Comparison of ENCODE assay signal across 8 cellular contexts in genomic region chr6:149032599-149033405, GRCh38.
DNase-seq lines count a peak whose midpoint lies in the region; ATAC-seq and TF ChIP-seq lines count a peak whose summit lies in the region.

No MANE protein-coding gene starts in this region.

- peak overlapping the region; percentile 88 for H3K4me2 ChIP-seq in osteoblast (ENCODE audit: insufficient read depth, low read length)

- peak overlapping the region; percentile 98 for H3K27ac Mint-ChIP-seq in T-helper 17 cell

- peak overlapping the region; percentile 69 for H2AFZ ChIP-seq in osteoblast (ENCODE audit: low read length)

- DNase-seq in activated naive CD4-positive, alpha-beta T cell treated with Interleukin-2 at 50 U/mL for 16 hours: peak; percentile 75
- DNase-seq in activated naive CD4-positive, alpha-beta T cell (lab: John Stamatoyannopoulos, UW): no peak
- DNase-seq in T-helper 17 cell: peak in 1 of 3 donors; percentile 36
- DNase-seq in brain pericyte (ENCODE audit: low read depth, low spot score): peak; percentile 54
- peak; percentile 95 for DNase-seq in osteoblast (ENCODE audit: insufficient read length, low spot score, missing footprints)
- DNase-seq in GM19238 (ENCODE audit: insufficient read length, low spot score): no peak
- DNase-seq in RPMI8226: no peak

- peaks cover 48% of the 10 kb centered on the region for H3K4me1 Mint-ChIP-seq in T-helper 17 cell

- H3K27me3 ChIP-seq in osteoblast (ENCODE audit: insufficient read depth, low read length): no peaks in the 10 kb centered on the region

- H3K27ac ChIP-seq in osteoblast (ENCODE audit: low read depth, low read length): peak overlapping the region; percentile 98

- H4K20me1 ChIP-seq in osteoblast (ENCODE audit: insufficient read depth, low read length): no peaks in the 10 kb centered on the region

- H3K4me1 ChIP-seq in osteoblast (ENCODE audit: insufficient read depth, low read length): peaks cover 39% of the 10 kb centered on the region

- no peaks in the 10 kb centered on the region for H3K9me3 ChIP-seq in T-helper 17 cell (ENCODE audit: control insufficient read depth, low read length, poor library complexity, severe bottlenecking)
- H3K9me3 ChIP-seq in osteoblast (ENCODE audit: low read depth, low read length): no peaks in the 10 kb centered on the region

- H3K4me3 Mint-ChIP-seq in T-helper 17 cell: peak overlapping the region; percentile 91

- H3K27me3 Mint-ChIP-seq in T-helper 17 cell: no peaks in the 10 kb centered on the region

- peak; percentile 77 for ATAC-seq in HG02981 (IDR thresholded peaks at IDR 0.05; ENCODE audit: unreplicated experiment)
- ATAC-seq in T-helper 17 cell: peak; percentile 59

- peak overlapping the region; percentile 62 for H3K4me3 ChIP-seq in osteoblast (ENCODE audit: insufficient read depth, low read length)

- no peaks in the 10 kb centered on the region for H3K79me2 ChIP-seq in osteoblast (ENCODE audit: insufficient read depth, low read length)

- H3K36me3 ChIP-seq in osteoblast (ENCODE audit: insufficient read depth, low read length): no peaks in the 10 kb centered on the region

- TF ChIP-seq CTCF in osteoblast (IDR thresholded peaks at IDR 0.05; ENCODE audit: extremely low read depth, low read depth, low read length): no peak

- H3K36me3 Mint-ChIP-seq in T-helper 17 cell (ENCODE audit: low read depth): peaks cover 2% of the 10 kb centered on the region

Comparison
In these comparisons a context has a peak if more than half of its experiments do, and no peak if none do; other contexts are left out.
1. DNase-seq: peak in activated naive CD4-positive, alpha-beta T cell treated with Interleukin-2 at 50 U/mL for 16 hours (single experiment), brain pericyte (single experiment) and osteoblast (single experiment); none in activated naive CD4-positive, alpha-beta T cell (0 of 4), GM19238 (single experiment) and RPMI8226 (single experiment).